9 cellular contexts compared by ENCODE assay signal in the genomic region with DNA sequence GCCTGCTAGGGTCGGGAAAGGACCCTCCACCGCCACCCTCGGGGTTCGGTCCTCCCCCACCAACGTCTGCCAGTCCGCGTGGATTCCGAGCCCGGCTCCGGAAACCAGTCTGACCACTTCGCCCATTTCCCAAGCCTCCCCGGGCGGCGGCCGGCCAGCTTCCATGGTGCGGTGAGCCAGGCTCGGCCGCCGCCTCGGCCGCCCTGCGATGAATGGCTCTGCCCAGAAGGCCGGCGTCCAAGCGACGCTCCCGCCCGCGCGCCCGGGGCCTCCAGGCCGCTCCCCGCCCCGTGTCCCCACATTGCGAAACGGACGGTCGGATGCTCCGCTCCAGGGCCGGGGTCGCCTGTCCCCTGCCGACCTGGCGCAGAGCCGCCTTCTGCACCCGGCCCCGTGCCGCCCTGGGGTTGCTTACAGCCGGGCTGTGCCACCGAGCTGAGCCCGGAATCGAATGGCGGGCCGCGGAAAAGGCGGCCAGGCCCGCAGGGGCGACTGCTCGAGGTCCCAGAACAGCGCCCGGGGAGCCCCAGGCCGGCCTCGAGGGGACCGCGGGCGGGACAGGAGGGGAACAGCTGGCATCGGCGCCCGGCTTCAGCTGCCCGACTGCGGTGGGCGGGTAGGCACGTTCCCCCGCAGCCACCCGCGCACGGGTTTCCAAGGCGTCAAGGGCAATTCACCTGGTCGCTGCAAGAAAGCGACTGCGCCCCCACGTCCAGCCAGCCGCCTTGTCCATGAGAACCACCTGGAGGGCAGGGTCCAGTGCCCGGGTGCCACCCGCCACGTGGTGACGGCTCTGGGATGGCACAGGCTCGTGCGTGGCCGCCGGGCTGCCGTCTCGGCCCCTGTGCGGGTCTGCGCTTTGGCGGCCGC. TPM values are rescaled to one million over a fixed set of nuclear protein-coding genes. Genes with fewer than 3 reads are reported as not detected.
DNase-seq lines count a peak whose midpoint lies in the region; ATAC-seq, FAIRE-seq and TF ChIP-seq lines count a peak whose summit lies in the region.
"Had no signal": no experiment of that assay in that cellular context is flagged by ENCODE, and none has a peak within 500 bp of the region (broad histone marks: within the 10 kb centered on the region; RNA-seq: fewer than 3 reads in every experiment).

No MANE protein-coding gene starts in this region.

- no peak overlapping the region for H3K27ac ChIP-seq in iPS-18a (ENCODE audit: low read length)

- no TSS peak for BruUV-seq in MCF 10A (replicated peaks; lab: Mats Ljungman, UMichigan)

- H3K4me1 ChIP-seq in iPS-18a (ENCODE audit: control insufficient read depth, low read depth, low read length), result peaks cover 20% of the 10 kb centered on the region

- CTCF ChIA-PET in MCF 10A (lab: Yijun Ruan, JAX), result interaction anchor here (1.4 kb wide), 1 partner anchor 22 kb away, joined by 3 read pairs; no protein-coding TSS in a partner anchor

- no peak overlapping the region for H3K27ac Mint-ChIP-seq in MCF 10A (ENCODE audit: low read depth, unreplicated experiment)

- FAIRE-seq in H54 (lab: Jason Lieb, UNC), result no peak

- peaks cover 12% of the 10 kb centered on the region for H3K4me1 Mint-ChIP-seq in MCF 10A (ENCODE audit: insufficient read depth, unreplicated experiment)

- peaks cover 12% of the 10 kb centered on the region for H3K27me3 Mint-ChIP-seq in MCF 10A (ENCODE audit: insufficient read depth, unreplicated experiment)

- H3K4me3 ChIP-seq in iPS-18a (ENCODE audit: low read length), result peak overlapping the region; percentile 2

- H3K9ac ChIP-seq in iPS-18a (ENCODE audit: low read length), result no peak overlapping the region

- intact Hi-C loops in MCF 10A (cut with micrococcal nuclease), result no loop called here
- intact Hi-C loops in sciatic nerve (cut with DNase I), result loop anchor here (5.0 kb wide), 1 partner anchor 642 kb away; no protein-coding TSS in a partner anchor

- peaks cover 6% of the 10 kb centered on the region for H3K36me3 Mint-ChIP-seq in MCF 10A (ENCODE audit: insufficient read depth, unreplicated experiment)

- TF ChIP-seq CTCF in MCF 10A (IDR thresholded peaks at IDR 0.05; ENCODE audit: unreplicated experiment), result no peak

- no peaks in the 10 kb centered on the region for H3K9me3 ChIP-seq in iPS-18a (ENCODE audit: control insufficient read depth, low read depth, low read length)

- H3K27me3 ChIP-seq in iPS-18a (ENCODE audit: control insufficient read depth, insufficient read depth, low read length), result peaks cover 95% of the 10 kb centered on the region

- no peak for TF ChIP-seq POLR2A in H54 (IDR thresholded peaks at IDR 0.05; ENCODE audit: low read depth, low read length)

- H3K36me3 ChIP-seq in iPS-18a (ENCODE audit: control insufficient read depth, low read depth, low read length), result no peaks in the 10 kb centered on the region

- POLR2A ChIA-PET in MCF 10A (lab: Yijun Ruan, JAX), result no interaction called here

- ATAC-seq in sciatic nerve (peak; percentile 62), HG03442 (IDR thresholded peaks at IDR 0.05; ENCODE audit: unreplicated experiment) (no peak), GM21528 (IDR thresholded peaks at IDR 0.05; ENCODE audit: low FRiP score, unreplicated experiment) (no peak)

- peak overlapping the region; percentile 38 for H3K4me3 Mint-ChIP-seq in MCF 10A (ENCODE audit: unreplicated experiment)

- H3K9me3 Mint-ChIP-seq in MCF 10A (ENCODE audit: unreplicated experiment), result no peaks in the 10 kb centered on the region

- peak; percentile 37 for DNase-seq in EL
- DNase-seq in MCF 10A (ENCODE audit: unreplicated experiment), result peak; percentile 19
- DNase-seq in sciatic nerve (ENCODE audit: low spot score), result peak; percentile 67
- no peak for DNase-seq in T-helper 2 cell
- DNase-seq in H54 (ENCODE audit: insufficient read length, low spot score), result no peak
- DNase-seq: hippocampal formation had no signal

RNA-seq across cellular contexts. Expression of a gene that starts 18.3 kb away (rescaled TPM):
- total RNA-seq in MCF 10A (2022) (9.4 and 10.5 TPM in 2 replicates), sciatic nerve (2.0 TPM)

RNA-seq across cellular contexts. Expression of a gene that starts 24.0 kb away (rescaled TPM):
- total RNA-seq in MCF 10A (2022) (85.8 and 89.7 TPM in 2 replicates), sciatic nerve (16.8 TPM)

RNA-seq across cellular contexts. Expression of a gene that starts 37.3 kb away (rescaled TPM):
- total RNA-seq in MCF 10A (2022), result 3.8 and 3.9 TPM in 2 replicates
- 4.7 TPM for total RNA-seq in sciatic nerve

Comparison
In these comparisons a context has a peak if more than half of its experiments do, and no peak if none do; other contexts are left out.
1. DNase-seq: peak in EL (single experiment), MCF 10A (single experiment) and sciatic nerve (single experiment); none in T-helper 2 cell (0 of 5) and H54 (single experiment).